29 cellular contexts compared by ENCODE assay signal in genomic region chr1:223242382-223242955, GRCh38.
DNase-seq lines count a peak whose midpoint lies in the region; TF ChIP-seq lines count a peak whose summit lies in the region.
"Had no signal": no experiment of that assay in that cellular context is flagged by ENCODE, and none has a peak within 500 bp of the region (broad histone marks: within the 10 kb centered on the region; RNA-seq: fewer than 3 reads in every experiment).

No MANE protein-coding gene starts in this region.

- H3K36me3 Mint-ChIP-seq in osteocyte (ENCODE audit: unreplicated experiment), result no peaks in the 10 kb centered on the region
- H3K36me3 Mint-ChIP-seq: activated CD8-positive, alpha-beta memory T cell treated with anti-CD3 and anti-CD28 coated beads, Interleukin-2, amount 10 ng/mL, durations not matched to agents 7 days and 5 days; natural killer cell treated with Interleukin-12 subunit alpha and Interleukin-12 subunit beta and Interleukin-15 and Interleukin-18, amount 100 ng/mL, for 72 hours; stimulated activated effector memory CD8-positive, alpha-beta T cell treated with anti-CD3 and anti-CD28 coated beads, Interleukin-12 subunit alpha, Interleukin-12 subunit beta, amount 100 ng/mL, for 72 hours; WTC11 had no signal

- no peaks in the 10 kb centered on the region for H4K20me1 ChIP-seq in Karpas-422 (ENCODE audit: insufficient read depth, low read depth, low read length)

- no peaks in the 10 kb centered on the region for H3K27me3 ChIP-seq in Karpas-422 (ENCODE audit: low read length)
- H3K27me3 ChIP-seq: adrenal gland, body of pancreas, Peyer's patch, transverse colon had no signal

- H3K4me1 ChIP-seq in Karpas-422 (ENCODE audit: low read length), result peaks cover 42% of the 10 kb centered on the region
- H3K4me1 ChIP-seq: adrenal gland, body of pancreas, Peyer's patch, transverse colon had no signal

- no peak overlapping the region for H3K27ac Mint-ChIP-seq in osteocyte (ENCODE audit: unreplicated experiment)
- H3K27ac Mint-ChIP-seq: activated CD4-positive, alpha-beta T cell treated with anti-CD3 and anti-CD28 coated beads, Interleukin-2, amount 10 ng/mL, durations not matched to agents 7 days and 5 days; activated CD8-positive, alpha-beta memory T cell treated with anti-CD3 and anti-CD28 coated beads, Interleukin-2, amount 10 ng/mL, durations not matched to agents 7 days and 5 days; natural killer cell treated with Interleukin-12 subunit alpha and Interleukin-12 subunit beta and Interleukin-15 and Interleukin-18, amount 100 ng/mL, for 72 hours; stimulated activated effector memory CD8-positive, alpha-beta T cell treated with anti-CD3 and anti-CD28 coated beads, Interleukin-12 subunit alpha, Interleukin-12 subunit beta, amount 100 ng/mL, for 72 hours; WTC11 had no signal

- H3K9ac ChIP-seq in Karpas-422 (ENCODE audit: low read length), result no peak overlapping the region

- DNase-seq in EL (peak; percentile 45), HT1080 (ENCODE audit: low read depth) (peak; percentile 15), coronary artery (ENCODE audit: low spot score) (peak; percentile 65), osteocyte (ENCODE audit: extremely low spot score, unreplicated experiment) (peak; percentile 66), NOMO-1 (lab: John Stamatoyannopoulos, UW; ENCODE audit: unreplicated experiment in 2 of 2) (no peak), SIG-M5 treated with dmso at 0.1 percent for 504 hours (lab: John Stamatoyannopoulos, UW; ENCODE audit: unreplicated experiment) (no peak), Karpas-422 (no peak)
- DNase-seq: activated CD4-positive, alpha-beta T cell treated with anti-CD3 and anti-CD28 coated beads, Interleukin-2, amount 10 ng/mL, durations not matched to agents 7 days and 5 days; activated CD8-positive, alpha-beta memory T cell treated with anti-CD3 and anti-CD28 coated beads, Interleukin-2, amount 10 ng/mL, durations not matched to agents 7 days and 5 days; activated T-cell treated with anti-CD3 and anti-CD28 coated beads, Interleukin-2, amount 50 U/mL, for 48 hours; body of pancreas; dorsolateral prefrontal cortex; hippocampal formation; Kasumi-1; left cardiac atrium; mucosa of descending colon; NCI-H146; NCI-H345; NCI-H748 treated with DMSO at 0.1 percent for 48 hours; Peyer's patch; SHP77 treated with DMSO at 0.1 percent for 48 hours; stimulated activated CD4-positive, alpha-beta T cell treated with anti-CD3 and anti-CD28 coated beads, Interleukin-15, amount 100 ng/mL, for 24 hours; T1000; transverse colon had no signal

- H3K4me1 Mint-ChIP-seq in osteocyte (ENCODE audit: unreplicated experiment), result no peaks in the 10 kb centered on the region
- H3K4me1 Mint-ChIP-seq: WTC11 had no signal

- H3K9me2 ChIP-seq in Karpas-422 (replicated peaks; ENCODE audit: insufficient read depth, low read length), result no peaks in the 10 kb centered on the region

- no peak for TF ChIP-seq CTCF in coronary artery (IDR thresholded peaks at IDR 0.05)
- TF ChIP-seq CTCF in osteocyte (IDR thresholded peaks at IDR 0.05), result no peak

- H3K9me3 ChIP-seq in Karpas-422 (ENCODE audit: low read length), result no peaks in the 10 kb centered on the region
- H3K9me3 ChIP-seq: body of pancreas, mucosa of descending colon, Peyer's patch, transverse colon had no signal

- H3K27me3 Mint-ChIP-seq in osteocyte (ENCODE audit: unreplicated experiment), result peaks cover 5% of the 10 kb centered on the region
- H3K27me3 Mint-ChIP-seq: activated CD4-positive, alpha-beta T cell treated with anti-CD3 and anti-CD28 coated beads, Interleukin-2, amount 10 ng/mL, durations not matched to agents 7 days and 5 days had no signal

- no peak overlapping the region for H3K4me2 ChIP-seq in Karpas-422 (ENCODE audit: low read depth, low read length, poor library complexity, severe bottlenecking)

- no peak overlapping the region for H2AFZ ChIP-seq in Karpas-422 (ENCODE audit: low read length)

- no peak overlapping the region for H3K27ac ChIP-seq in coronary artery
- H3K27ac ChIP-seq in Karpas-422 (ENCODE audit: low read length), result no peak overlapping the region
- H3K27ac ChIP-seq: adrenal gland, body of pancreas, dorsolateral prefrontal cortex, Peyer's patch, transverse colon had no signal

- H3K9me3 Mint-ChIP-seq in osteocyte (ENCODE audit: unreplicated experiment), result no peaks in the 10 kb centered on the region
- H3K9me3 Mint-ChIP-seq: natural killer cell treated with Interleukin-12 subunit alpha and Interleukin-12 subunit beta and Interleukin-15 and Interleukin-18, amount 100 ng/mL, for 72 hours; WTC11 had no signal

- no peaks in the 10 kb centered on the region for H3K36me3 ChIP-seq in Karpas-422 (ENCODE audit: insufficient read depth, low read length)
- H3K36me3 ChIP-seq: adrenal gland, Peyer's patch, transverse colon had no signal

- H3K4me3 ChIP-seq in coronary artery (no peak overlapping the region), Karpas-422 (ENCODE audit: low read length) (no peak overlapping the region)
- H3K4me3 ChIP-seq: adrenal gland, body of pancreas, dorsolateral prefrontal cortex, lung, mucosa of descending colon, Peyer's patch, transverse colon had no signal

- H3K4me3 Mint-ChIP-seq in osteocyte (ENCODE audit: unreplicated experiment), result no peak overlapping the region
- H3K4me3 Mint-ChIP-seq: activated CD4-positive, alpha-beta T cell treated with anti-CD3 and anti-CD28 coated beads, Interleukin-2, amount 10 ng/mL, durations not matched to agents 7 days and 5 days; activated CD8-positive, alpha-beta memory T cell treated with anti-CD3 and anti-CD28 coated beads, Interleukin-2, amount 10 ng/mL, durations not matched to agents 7 days and 5 days; natural killer cell treated with Interleukin-12 subunit alpha and Interleukin-12 subunit beta and Interleukin-15 and Interleukin-18, amount 100 ng/mL, for 72 hours; stimulated activated effector memory CD8-positive, alpha-beta T cell treated with anti-CD3 and anti-CD28 coated beads, Interleukin-12 subunit alpha, Interleukin-12 subunit beta, amount 100 ng/mL, for 72 hours; WTC11 had no signal

- H3K79me2 ChIP-seq in Karpas-422 (ENCODE audit: low read length), result no peaks in the 10 kb centered on the region

Comparison
In these comparisons a context has a peak if more than half of its experiments do, and no peak if none do; other contexts are left out.
1. DNase-seq: peak in EL (single experiment), HT1080 (single experiment), coronary artery (single experiment) and osteocyte (single experiment); none in NOMO-1 (0 of 2), SIG-M5 treated with dmso at 0.1 percent for 504 hours (single experiment) and Karpas-422 (single experiment).